ENCODE assay signal across 8 cellular contexts in the genomic region with DNA sequence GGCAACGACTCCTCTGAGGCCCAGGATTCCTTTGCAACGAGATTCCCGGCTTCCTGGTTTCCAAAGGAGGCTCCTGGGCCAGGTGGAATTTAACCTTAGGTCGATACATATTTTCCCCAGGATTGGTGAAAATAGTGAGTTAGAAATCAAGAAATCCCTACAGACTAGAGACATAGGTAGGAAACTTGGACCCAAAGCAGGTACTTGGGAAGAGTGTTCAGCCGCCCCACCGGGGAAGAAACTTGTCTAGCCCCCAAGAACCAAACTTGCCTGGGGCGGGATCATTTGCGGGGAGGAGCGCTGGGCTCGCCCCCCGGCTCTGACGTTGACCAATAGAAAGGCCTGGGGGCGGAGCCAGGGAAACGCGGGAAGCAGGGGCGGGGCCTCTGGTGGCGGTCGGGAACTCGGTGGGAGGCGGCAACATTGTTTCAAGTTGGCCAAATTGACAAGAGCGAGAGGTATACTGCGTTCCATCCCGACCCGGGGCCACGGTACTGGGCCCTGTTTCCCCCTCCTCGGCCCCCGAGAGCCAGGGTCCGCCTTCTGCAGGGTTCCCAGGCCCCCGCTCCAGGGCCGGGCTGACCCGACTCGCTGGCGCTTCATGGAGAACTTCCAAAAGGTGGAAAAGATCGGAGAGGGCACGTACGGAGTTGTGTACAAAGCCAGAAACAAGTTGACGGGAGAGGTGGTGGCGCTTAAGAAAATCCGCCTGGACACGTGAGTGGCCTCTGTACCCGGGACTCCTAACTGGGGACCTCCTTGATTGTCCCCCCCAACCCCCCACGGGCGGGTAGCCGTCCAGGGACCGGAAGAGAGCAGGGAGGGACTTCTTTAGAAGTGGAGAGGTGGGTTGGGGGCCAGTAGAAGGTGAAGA. TPM values are rescaled to one million over a fixed set of nuclear protein-coding genes. Genes with fewer than 3 reads are reported as not detected.
DNase-seq lines count a peak whose midpoint lies in the region; ATAC-seq and TF ChIP-seq lines count a peak whose summit lies in the region.

A gene (plus strand): TSS at position 423 of the 874 bp plus-strand sequence. CDS start 179 bp downstream, at position 602.

- H3K18ac ChIP-seq in IMR-90 (ENCODE audit: low read depth, low read length): peak within 1 kb of the TSS; percentile 31; the same call in 1 of the 2 replicates

- H3K9me3 ChIP-seq in IMR-90 (ENCODE audit: control insufficient read depth, insufficient read depth, low read length) (no peaks in the 10 kb centered on the region), PC-3 (ENCODE audit: low read length) (no peaks in the 10 kb centered on the region), esophagus (ENCODE audit: control insufficient read depth in 2 of 2, insufficient read depth in 1 of 2, low read depth in 1 of 2, low read length in 1 of 2) (no peaks in the 10 kb centered on the region), muscle layer of colon (ENCODE audit: low read length) (no peaks in the 10 kb centered on the region)

- 0 out of 3 replicates have a peak within 1 kb of the TSS, but pooled peaks have one; percentile 65 for H2BK15ac ChIP-seq in IMR-90 (ENCODE audit: low read depth, low read length)

- peak within 1 kb of the TSS; percentile 12 for H2AK5ac ChIP-seq in IMR-90 (ENCODE audit: low read depth, low read length)

- H3K27me3 ChIP-seq in IMR-90 (ENCODE audit: control insufficient read depth, insufficient read depth, low read length): no peaks in the 10 kb centered on the region
- H3K27me3 ChIP-seq in PC-3 (ENCODE audit: low read length): no peaks in the 10 kb centered on the region
- no peaks in the 10 kb centered on the region for H3K27me3 ChIP-seq in esophagus (ENCODE audit: control insufficient read depth in 1 of 2, insufficient read depth in 2 of 2, low read length in 2 of 2)
- H3K27me3 ChIP-seq in muscle layer of colon (ENCODE audit: control insufficient read depth in 1 of 2, insufficient read depth in 2 of 2, low read length in 2 of 2): no peaks in the 10 kb centered on the region

- peak; percentile 82 for TF ChIP-seq POLR2A in IMR-90 (IDR thresholded peaks at IDR 0.05; ENCODE audit: low read depth, low read length)

- peak within 1 kb of the TSS; percentile 88 for H3K23ac ChIP-seq in IMR-90 (ENCODE audit: low read depth, low read length)

- POLR2A ChIA-PET in IMR-90 (lab: Charles Lee; ENCODE audit: unreplicated experiment): no interaction called here
- POLR2A ChIA-PET in PC-3 (lab: Charles Lee; ENCODE audit: unreplicated experiment): no interaction called here

- peak within 1 kb of the TSS; percentile 25; the same call in 1 of the 2 replicates for H3K56ac ChIP-seq in IMR-90 (ENCODE audit: extremely low read depth, insufficient read depth, low read length)

- intact Hi-C loops in IMR-90 (cut with micrococcal nuclease) (no loop called here), PC-3 (cut with micrococcal nuclease) (no loop called here)

- peak within 1 kb of the TSS; percentile 85 to 86 for H4K8ac ChIP-seq in IMR-90 (ENCODE audit: low read depth in 2 of 2, low read length in 2 of 2)

- peak within 1 kb of the TSS; percentile 26; the same call in 1 of the 2 replicates for H2BK120ac ChIP-seq in IMR-90 (ENCODE audit: low read depth, low read length)

- CTCF ChIA-PET in IMR-90 (lab: Yijun Ruan, JAX): interaction anchor here (0.6 kb wide), 1 partner anchor 36 kb away, joined by 5 read pairs; no protein-coding TSS in a partner anchor
- CTCF ChIA-PET in PC-3 (lab: Charles Lee): interaction anchor here (0.7 to 1.2 kb wide), 2 partner anchors 63 to 228 kb away, joined by 12 to 14 read pairs; no protein-coding TSS in a partner anchor

- peak within 1 kb of the TSS; percentile 93 for H2AK9ac ChIP-seq in IMR-90 (replicated peaks; ENCODE audit: low read depth, low read length, poor library complexity)

- WGBS in IMR-90 (ENCODE audit: extremely low coverage in 2 of 2, insufficient read length in 1 of 2), 2 experiments: 0% methylated on average over 17 of the region's 45 CpGs; no CpG with 5 or more reads in 1 of the 2 experiments
- WGBS in esophagus, 2 donors: 0 to 1% methylated on average over 45 of the region's 45 CpGs

- dilution Hi-C loops in IMR-90 (cut with HindIII; ENCODE audit: low sequenced_read_pairs, unreplicated experiment): no loop called here

- H3K79me2 ChIP-seq in PC-3 (ENCODE audit: low read length): peaks cover 25% of the 10 kb centered on the region

- peaks cover 10 to 51% of the 10 kb centered on the region in 2 experiments; a peak in 3 of 4 replicates for H3K79me1 ChIP-seq in IMR-90 (ENCODE audit: low read depth in 1 of 2, low read length in 2 of 2)

- TF ChIP-seq RAD21 in IMR-90 (IDR thresholded peaks at IDR 0.05; ENCODE audit: low read length): no peak

- H3K4me3 ChIP-seq in IMR-90 (ENCODE audit: insufficient read depth, low read depth, low read length) (peak within 1 kb of the TSS; percentile 63), PC-3 (ENCODE audit: low read length) (peak within 1 kb of the TSS; percentile 80), esophagus (ENCODE audit: low read depth in 1 of 2, low read length in 2 of 2) (peak within 1 kb of the TSS; percentile 71 to 83), muscle layer of colon (ENCODE audit: low read depth in 1 of 2, low read length in 2 of 2) (peak within 1 kb of the TSS; percentile 62 to 87)

- BruUV-seq in IMR-90 (replicated peaks; lab: Mats Ljungman, UMichigan): no TSS peak
- TSS peak; percentile 73 for BruUV-seq in PC-3 (replicated peaks; lab: Mats Ljungman, UMichigan)

- H3K9me1 ChIP-seq in IMR-90 (ENCODE audit: insufficient read depth, low read length): peaks cover 10% of the 10 kb centered on the region; the same call in 1 of the 2 replicates

- H2BK20ac ChIP-seq in IMR-90 (ENCODE audit: low read depth, low read length): no peak within 1 kb of the TSS

- DNase-seq in DMS153 treated with DMSO at 0.1 percent for 48 hours (lab: John Stamatoyannopoulos, UW; ENCODE audit: unreplicated experiment): peak; percentile 78
- peak; percentile 65 for DNase-seq in IMR-90
- DNase-seq in PC-3: peak; percentile 86
- peak; percentile 90 for DNase-seq in activated T-cell treated with anti-CD3 and anti-CD28 coated beads, Interleukin-2, amount 50 U/mL, for 1 hour
- peak; percentile 73 to 84 for DNase-seq in stimulated activated CD8-positive, alpha-beta memory T cell treated with anti-CD3 and anti-CD28 coated beads, Interleukin-7, amount 100 ng/mL, for 1 hour (ENCODE audit: low read depth in 2 of 2)

- H3K4ac ChIP-seq in IMR-90 (ENCODE audit: low read depth, low read length): peak within 1 kb of the TSS; percentile 77

- H4K20me1 ChIP-seq in IMR-90 (ENCODE audit: insufficient read depth, low read length) (no peaks in the 10 kb centered on the region), PC-3 (ENCODE audit: low read length) (no peaks in the 10 kb centered on the region)

- H3K36me3 ChIP-seq in IMR-90 (ENCODE audit: control insufficient read depth, insufficient read depth, low read length) (peaks cover 5% of the 10 kb centered on the region), PC-3 (ENCODE audit: low read depth, low read length) (0 out of 2 replicates have a peak, but pooled peaks cover 2% of the 10 kb centered on the region), esophagus (ENCODE audit: control insufficient read depth in 2 of 2, insufficient read depth in 2 of 2, low read length in 1 of 2) (no peaks in the 10 kb centered on the region), muscle layer of colon (ENCODE audit: insufficient read depth, low read length) (no peaks in the 10 kb centered on the region)

- peak within 1 kb of the TSS; percentile 86 for H4K91ac ChIP-seq in IMR-90 (ENCODE audit: insufficient read depth, low read depth, low read length)

- H3K14ac ChIP-seq in IMR-90 (replicated peaks; ENCODE audit: low read depth, low read length): peak within 1 kb of the TSS; percentile 93

- H3F3A ChIP-seq in PC-3 (ENCODE audit: low read length, unreplicated experiment): no peaks in the 10 kb centered on the region

- H3K4me2 ChIP-seq in IMR-90 (ENCODE audit: low read depth, low read length) (peak within 1 kb of the TSS; percentile 95), PC-3 (ENCODE audit: low read length) (peak within 1 kb of the TSS; percentile 89)

- H2AFZ ChIP-seq in IMR-90 (replicated peaks; ENCODE audit: low read length, poor library complexity): peak within 1 kb of the TSS; percentile 95
- H2AFZ ChIP-seq in PC-3 (ENCODE audit: low read length): peak within 1 kb of the TSS; percentile 90

- H2BK5ac ChIP-seq in IMR-90 (ENCODE audit: low read depth, low read length, poor library complexity, severe bottlenecking): peak within 1 kb of the TSS; percentile 67

- H3K9me2 ChIP-seq in PC-3 (replicated peaks; ENCODE audit: low read length): no peaks in the 10 kb centered on the region

- in situ Hi-C loops in IMR-90 (cut with MboI; ENCODE audit: low sequenced_read_pairs): no loop called here

- peak within 1 kb of the TSS; percentile 47 for H4K5ac ChIP-seq in IMR-90 (ENCODE audit: low read depth, low read length)

- ATAC-seq in GM21528 (IDR thresholded peaks at IDR 0.05; ENCODE audit: low FRiP score, unreplicated experiment): peak; percentile 90
- ATAC-seq in IMR-90 (ENCODE audit: low read depth): peak; percentile 99
- peak; percentile 96 for ATAC-seq in PC-3

- H3K4me1 ChIP-seq in IMR-90 (ENCODE audit: control insufficient read depth, insufficient read depth, low read length) (peaks cover 13% of the 10 kb centered on the region), PC-3 (ENCODE audit: insufficient read depth, low read length) (peaks cover 24% of the 10 kb centered on the region), esophagus (ENCODE audit: control insufficient read depth in 2 of 2, insufficient read depth in 2 of 2, low read length in 1 of 2) (peaks cover 0 to 4% of the 10 kb centered on the region in 2 donors), muscle layer of colon (ENCODE audit: insufficient read depth, low read length) (peaks cover 17% of the 10 kb centered on the region)

- H3K27ac ChIP-seq in IMR-90 (ENCODE audit: insufficient read depth, low read length): peak within 1 kb of the TSS; percentile 60
- H3K27ac ChIP-seq in PC-3 (ENCODE audit: low read length): no peak within 1 kb of the TSS; the same call in 1 of the 2 replicates
- peak within 1 kb of the TSS; percentile 88 to 90 for H3K27ac ChIP-seq in esophagus (ENCODE audit: low read depth in 2 of 2, low read length in 1 of 2)
- H3K27ac ChIP-seq in muscle layer of colon (ENCODE audit: low read depth, low read length): peak within 1 kb of the TSS; percentile 28

- H3K9ac ChIP-seq in IMR-90 (ENCODE audit: low read depth, low read length) (peak within 1 kb of the TSS; percentile 40), PC-3 (ENCODE audit: low read length) (peak within 1 kb of the TSS; percentile 87), muscle layer of colon (ENCODE audit: low read length) (peak within 1 kb of the TSS; percentile 74)

- TF ChIP-seq CTCF in IMR-90 (conservative IDR thresholded peaks at IDR 0.05; ENCODE audit: low read depth, low read length) (no peak), PC-3 (conservative IDR thresholded peaks at IDR 0.05; ENCODE audit: low read depth, low read length) (no peak)

RNA-seq across cellular contexts. Expression of the gene that starts here (rescaled TPM):
- total RNA-seq in IMR-90 (2012; rRNA removed): 40.0 and 42.5 TPM in 2 replicates
- 61.7 and 101 TPM in 2 replicates for polyA plus RNA-seq in IMR-90 (2012; rRNA removed)
- polyA plus RNA-seq in IMR-90 (2012; cell fraction: cytosol; rRNA removed): 17.6 and 38.8 TPM in 2 replicates
- 78.5 and 151 TPM in 2 replicates for polyA plus RNA-seq in IMR-90 (2012; cell fraction: nucleus; rRNA removed; ENCODE audit: low replicate concordance)
- 63.0 and 68.2 TPM in 2 replicates for total RNA-seq in PC-3 (2014; rRNA removed)
- polyA plus RNA-seq in esophagus: 10 to 100 TPM in 1 of 2 donors, 1 to 10 TPM in 1; 9.2 to 18.8 TPM
